Comparison of ENCODE assay signal across 23 cellular contexts in genomic region chr3:151548206-151548605, GRCh38.
A peak's percentile ranks its signal among the peaks of the same experiment; 100 is the strongest.
DNase-seq lines count a peak whose midpoint lies in the region; ATAC-seq, FAIRE-seq and TF ChIP-seq lines count a peak whose summit lies in the region.
"Had no signal": no experiment of that assay in that cellular context is flagged by ENCODE, and none has a peak within 500 bp of the region (broad histone marks: within the 10 kb centered on the region; RNA-seq: fewer than 3 reads in every experiment).

No MANE protein-coding gene starts in this region.

- peak; percentile 83 for ATAC-seq in K562
- ATAC-seq in right cardiac atrium: peak; percentile 31 to 81
- ATAC-seq: GM23338, HCT116, Panc1 had no signal

- H3K4me3 ChIP-seq in K562 (no peak overlapping the region), right cardiac atrium (ENCODE audit: low read length) (no peak overlapping the region)
- H3K4me3 ChIP-seq: GM23338 had no signal

- H3K9me1 ChIP-seq in K562 (ENCODE audit: control insufficient read depth, insufficient read depth, low read length): no peaks in the 10 kb centered on the region

- no peak for TF ChIP-seq POLR2A in K562 (conservative IDR thresholded peaks at IDR 0.05)

- TF ChIP-seq RAD21 in K562 (CRISPR knock-in tag; conservative IDR thresholded peaks at IDR 0.05 in 1 of 2, IDR thresholded peaks at IDR 0.05 in 1 of 2): no peak

- no peaks in the 10 kb centered on the region for H4K20me1 ChIP-seq in K562 (replicated peaks; ENCODE audit: control insufficient read depth, insufficient read depth, low read length)

- no peak for TF ChIP-seq EP300 in K562 (IDR thresholded peaks at IDR 0.05; ENCODE audit: low read length)

- FAIRE-seq in K562 (lab: Jason Lieb, UNC): peak; percentile 85
- FAIRE-seq: GM12891 had no signal

- H2AFZ ChIP-seq in K562 (ENCODE audit: low read depth, low read length): peak overlapping the region; percentile 17
- H2AFZ ChIP-seq: GM23338 had no signal

- no peaks in the 10 kb centered on the region for H3K9me3 ChIP-seq in K562 (replicated peaks; ENCODE audit: control insufficient read depth, insufficient read depth, low read depth, low read length)
- no peaks in the 10 kb centered on the region for H3K9me3 ChIP-seq in right cardiac atrium (ENCODE audit: control insufficient read depth, low read length)

- peak overlapping the region; percentile 17 for H3K4me2 ChIP-seq in K562 (ENCODE audit: insufficient read depth, low read length)
- H3K4me2 ChIP-seq: GM23338 had no signal

- WGBS in K562 (ENCODE audit: insufficient coverage, low coverage, missing lambda C conversion rate): 0% methylated on average over 2 of the region's 2 CpGs
- 50% methylated on average over 2 of the region's 2 CpGs for WGBS in right cardiac atrium

- POLR2A ChIA-PET in K562 (lab: Yijun Ruan, JAX): interaction anchor here (1.2 kb wide), 1 partner anchor 18 kb away, joined by 3 read pairs; no protein-coding TSS in a partner anchor

- CTCF ChIA-PET in K562 (lab: Yijun Ruan, JAX; ENCODE audit: low intra/inter-chr PET ratio): no interaction called here

- no TSS peak for BruUV-seq in K562 (replicated peaks; lab: Mats Ljungman, UMichigan)

- H3K27me3 ChIP-seq in K562 (ENCODE audit: control insufficient read depth in 2 of 2, insufficient read depth in 2 of 2, low read length in 2 of 2) (no peaks in the 10 kb centered on the region), right cardiac atrium (ENCODE audit: control insufficient read depth, insufficient read depth) (no peaks in the 10 kb centered on the region)

- no peaks in the 10 kb centered on the region for H3K79me2 ChIP-seq in K562 (ENCODE audit: control insufficient read depth, insufficient read depth, low read length)

- DNase-seq in NCI-H2171 treated with DMSO at 0.1 percent for 48 hours (lab: John Stamatoyannopoulos, UW) (peak; percentile 34), NCI-H2171 (lab: John Stamatoyannopoulos, UW) (no peak), K562 (ENCODE audit: extremely low read depth in 1 of 4, low spot score in 3 of 4) (peak in 2 of 4 experiments; percentile 51 to 68), right cardiac atrium (no peak), anterior cingulate cortex (lab: John Stamatoyannopoulos, UW) (no peak), ecto neural progenitor cell (ENCODE audit: low spot score) (no peak)
- DNase-seq in stimulated activated naive CD4-positive, alpha-beta T cell (lab: John Stamatoyannopoulos, UW): no peak
- DNase-seq: 8988T; AML-193; C1 segment of cervical spinal cord; Calu3; CD8-positive, alpha-beta memory T cell; DMS153; MM.1S; NCI-H1048; NCI-H1417 treated with DMSO at 0.1 percent for 48 hours; NCI-H2029 treated with DMSO at 0.1 percent for 48 hours; NCI-H524 treated with DMSO at 0.1 percent for 48 hours; NCI-H82 had no signal

- peak overlapping the region; percentile 3; the same call in 1 of the 3 replicates for H3K27ac ChIP-seq in K562 (ENCODE audit: extremely low read depth, low read depth, low read length)
- peak overlapping the region; percentile 21 for H3K27ac ChIP-seq in right cardiac atrium (ENCODE audit: low read length)

- no peak for TF ChIP-seq CTCF in K562 (IDR thresholded peaks at IDR 0.05 in 2 of 3, conservative IDR thresholded peaks at IDR 0.05 in 1 of 3; ENCODE audit: insufficient read depth in 2 of 3, low read depth in 1 of 3, low read length in 3 of 3)

- peaks cover 9 to 12% of the 10 kb centered on the region in 2 experiments; a peak in 4 of 5 replicates for H3K4me1 ChIP-seq in K562 (replicated peaks in 1 of 2; ENCODE audit: control insufficient read depth in 2 of 2, insufficient read depth in 2 of 2, low read length in 2 of 2)
- H3K4me1 ChIP-seq in right cardiac atrium (ENCODE audit: control insufficient read depth, insufficient read depth, low read length): peaks cover 2% of the 10 kb centered on the region

- in situ Hi-C loops in K562 (cut with MboI): no loop called here

- no peak overlapping the region for H3K9ac ChIP-seq in K562 (ENCODE audit: insufficient read depth in 1 of 2, low read depth in 2 of 2, low read length in 2 of 2)

- intact Hi-C loops in K562 (cut with micrococcal nuclease) (no loop called here), right cardiac atrium (cut with DNase I) (no loop called here)

- H3K36me3 ChIP-seq in K562 (ENCODE audit: control insufficient read depth, insufficient read depth, low read length): no peaks in the 10 kb centered on the region

TF ChIP-seq in K562, 482 proteins besides CTCF, POLR2A, EP300 and RAD21 (continues in another document):
- no peak for TF ChIP-seq ZNF609 (CRISPR knock-in tag; IDR thresholded peaks at IDR 0.05; ENCODE audit: borderline replicate concordance)
- no peak for TF ChIP-seq ZNF232 (CRISPR knock-in tag; IDR thresholded peaks at IDR 0.05)
- TF ChIP-seq FOXJ3 (CRISPR knock-in tag; IDR thresholded peaks at IDR 0.05): no peak
- TF ChIP-seq STAT5A (IDR thresholded peaks at IDR 0.05; ENCODE audit: borderline replicate concordance, low read length): peak; percentile 29; the same call in 1 of the 2 replicates
- TF ChIP-seq XRCC4 (IDR thresholded peaks at IDR 0.05; ENCODE audit: extremely low read depth, insufficient read depth, insufficient read length): no peak
- no peak for TF ChIP-seq MLLT1 (IDR thresholded peaks at IDR 0.05)
- TF ChIP-seq ZNF764 (CRISPR knock-in tag; IDR thresholded peaks at IDR 0.05; ENCODE audit: low read depth): no peak
- no peak for TF ChIP-seq BCL6 (CRISPR knock-in tag; IDR thresholded peaks at IDR 0.05)
- no peak for TF ChIP-seq CHD2 (IDR thresholded peaks at IDR 0.05; ENCODE audit: low read depth, low read length)
- TF ChIP-seq, protein P1, sequence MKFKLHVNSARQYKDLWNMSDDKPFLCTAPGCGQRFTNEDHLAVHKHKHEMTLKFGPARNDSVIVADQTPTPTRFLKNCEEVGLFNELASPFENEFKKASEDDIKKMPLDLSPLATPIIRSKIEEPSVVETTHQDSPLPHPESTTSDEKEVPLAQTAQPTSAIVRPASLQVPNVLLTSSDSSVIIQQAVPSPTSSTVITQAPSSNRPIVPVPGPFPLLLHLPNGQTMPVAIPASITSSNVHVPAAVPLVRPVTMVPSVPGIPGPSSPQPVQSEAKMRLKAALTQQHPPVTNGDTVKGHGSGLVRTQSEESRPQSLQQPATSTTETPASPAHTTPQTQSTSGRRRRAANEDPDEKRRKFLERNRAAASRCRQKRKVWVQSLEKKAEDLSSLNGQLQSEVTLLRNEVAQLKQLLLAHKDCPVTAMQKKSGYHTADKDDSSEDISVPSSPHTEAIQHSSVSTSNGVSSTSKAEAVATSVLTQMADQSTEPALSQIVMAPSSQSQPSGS (CRISPR knock-in tag; IDR thresholded peaks at IDR 0.05): no peak
- TF ChIP-seq, protein P2, sequence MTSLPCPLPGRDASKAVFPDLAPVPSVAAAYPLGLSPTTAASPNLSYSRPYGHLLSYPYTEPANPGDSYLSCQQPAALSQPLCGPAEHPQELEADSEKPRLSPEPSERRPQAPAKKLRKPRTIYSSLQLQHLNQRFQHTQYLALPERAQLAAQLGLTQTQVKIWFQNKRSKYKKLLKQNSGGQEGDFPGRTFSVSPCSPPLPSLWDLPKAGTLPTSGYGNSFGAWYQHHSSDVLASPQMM (CRISPR knock-in tag; IDR thresholded peaks at IDR 0.05): no peak
- TF ChIP-seq CHCHD3 (CRISPR knock-in tag; IDR thresholded peaks at IDR 0.05): no peak
- TF ChIP-seq BHLHE40 (IDR thresholded peaks at IDR 0.05; ENCODE audit: low read length): no peak
- TF ChIP-seq ZNF184 (CRISPR knock-in tag; IDR thresholded peaks at IDR 0.05): no peak
